In genomic region chr9:99231708-99232107, GRCh38 we compare ENCODE assay signal across 9 cellular contexts. TPM values are rescaled to one million over a fixed set of nuclear protein-coding genes. Genes with fewer than 3 reads are reported as not detected.
DNase-seq lines count a peak whose midpoint lies in the region; ATAC-seq, FAIRE-seq and TF ChIP-seq lines count a peak whose summit lies in the region.
"Had no signal": no experiment of that assay in that cellular context is flagged by ENCODE, and none has a peak within 500 bp of the region (broad histone marks: within the 10 kb centered on the region; RNA-seq: fewer than 3 reads in every experiment).

No MANE protein-coding gene starts in this region.

- peak; percentile 29; the same call in 1 of the 2 replicates for TF ChIP-seq RAD21 in HCT116 (IDR thresholded peaks at IDR 0.05; ENCODE audit: low read depth)

- H2AFZ ChIP-seq in HCT116 (ENCODE audit: low read depth, low read length, poor library complexity, severe bottlenecking), result no peak overlapping the region
- H2AFZ ChIP-seq in keratinocyte (ENCODE audit: control insufficient read depth, low read length), result no peak overlapping the region

- intact Hi-C loops in HCT116 (cut with micrococcal nuclease), result no loop called here

- POLR2A ChIA-PET in HCT116 (lab: Charles Lee), result interaction anchor here (1.5 kb wide), 1 partner anchor 10 kb away, joined by 7 read pairs; the partner anchor contains the start of genes ALG2 and SEC61B
- POLR2A ChIA-PET in activated CD8-positive, alpha-beta T cell treated with anti-CD3 and anti-CD28 coated beads, Interleukin-2, amount 10 ng/mL, durations not matched to agents 7 days and 5 days (lab: Charles Lee), result interaction anchor here (0.6 to 2.4 kb wide), 5 partner anchors 9 to 292 kb away, joined by 3 to 16 read pairs (median 4); partner anchors contain the start of genes ALG2 and SEC61B

- CTCF ChIA-PET in HCT116 (lab: Charles Lee), result interaction anchor here (1.1 to 1.9 kb wide), 3 partner anchors 9 to 68 kb away, joined by 3 to 6 read pairs (median 5); no protein-coding TSS in a partner anchor
- CTCF ChIA-PET in activated CD8-positive, alpha-beta T cell treated with anti-CD3 and anti-CD28 coated beads, Interleukin-2, amount 10 ng/mL, durations not matched to agents 7 days and 5 days (lab: Charles Lee), result interaction anchor here (0.6 to 5.1 kb wide), 50 partner anchors 9 to 1094 kb away, joined by 3 to 71 read pairs (median 4); partner anchors contain the start of genes ALG2 and SEC61B

- no peaks in the 10 kb centered on the region for H3K27me3 Mint-ChIP-seq in activated CD8-positive, alpha-beta T cell treated with anti-CD3 and anti-CD28 coated beads, Interleukin-2, amount 10 ng/mL, durations not matched to agents 7 days and 5 days (ENCODE audit: low read depth)

- H3K9me2 ChIP-seq in HCT116 (ENCODE audit: insufficient read depth), result no peaks in the 10 kb centered on the region

- H3K27me3 ChIP-seq in HCT116 (ENCODE audit: insufficient read depth, low read length) (no peaks in the 10 kb centered on the region), keratinocyte (ENCODE audit: control insufficient read depth, extremely low read depth, insufficient read depth, low read length) (no peaks in the 10 kb centered on the region)

- peak; percentile 13 to 24 for DNase-seq in AML-193 (lab: John Stamatoyannopoulos, UW)
- no peak for DNase-seq in HCT116 (ENCODE audit: low read depth, low spot score)
- peak; percentile 61 for DNase-seq in activated CD8-positive, alpha-beta T cell treated with anti-CD3 and anti-CD28 coated beads, Interleukin-2, amount 10 ng/mL, durations not matched to agents 7 days and 5 days
- no peak for DNase-seq in keratinocyte (ENCODE audit: low read depth, low spot score)
- no peak for DNase-seq in SHP77 (lab: John Stamatoyannopoulos, UW)
- no peak for DNase-seq in dedifferentiated amniotic fluid mesenchymal stem cell (ENCODE audit: extremely low spot score)

- no peak overlapping the region for H3K27ac Mint-ChIP-seq in activated CD8-positive, alpha-beta T cell treated with anti-CD3 and anti-CD28 coated beads, Interleukin-2, amount 10 ng/mL, durations not matched to agents 7 days and 5 days

- H3K9me3 ChIP-seq in HCT116 (ENCODE audit: control insufficient read depth in 1 of 2, insufficient read depth in 1 of 2, low read depth in 1 of 2, low read length in 2 of 2), result no peaks in the 10 kb centered on the region
- no peaks in the 10 kb centered on the region for H3K9me3 ChIP-seq in keratinocyte (ENCODE audit: control insufficient read depth, low read depth, low read length)

- H3K9me3 Mint-ChIP-seq in activated CD8-positive, alpha-beta T cell treated with anti-CD3 and anti-CD28 coated beads, Interleukin-2, amount 10 ng/mL, durations not matched to agents 7 days and 5 days (ENCODE audit: insufficient read depth), result no peaks in the 10 kb centered on the region

- dilution Hi-C loops in keratinocyte (cut with MboI; ENCODE audit: extremely low pct_ligation_motif_present, low sequenced_read_pairs), result no loop called here

- no peaks in the 10 kb centered on the region for H3K4me1 ChIP-seq in HCT116 (ENCODE audit: control insufficient read depth in 1 of 2, insufficient read depth in 2 of 2, low read length in 2 of 2)
- H3K4me1 ChIP-seq in keratinocyte (ENCODE audit: control insufficient read depth, extremely low read depth, insufficient read depth, low read length), result no peaks in the 10 kb centered on the region

- H3K4me3 Mint-ChIP-seq in activated CD8-positive, alpha-beta T cell treated with anti-CD3 and anti-CD28 coated beads, Interleukin-2, amount 10 ng/mL, durations not matched to agents 7 days and 5 days, result no peak overlapping the region

- H4K20me1 ChIP-seq in HCT116 (ENCODE audit: insufficient read depth) (no peaks in the 10 kb centered on the region), keratinocyte (ENCODE audit: control insufficient read depth, extremely low read depth, insufficient read depth, low read length) (no peaks in the 10 kb centered on the region)

- peaks cover 11% of the 10 kb centered on the region for H3K4me1 Mint-ChIP-seq in activated CD8-positive, alpha-beta T cell treated with anti-CD3 and anti-CD28 coated beads, Interleukin-2, amount 10 ng/mL, durations not matched to agents 7 days and 5 days (ENCODE audit: low read depth)

- H3K4me3 ChIP-seq in HCT116 (replicated peaks in 1 of 2; ENCODE audit: low read depth in 1 of 2, low read length in 2 of 2) (no peak overlapping the region), keratinocyte (ENCODE audit: control insufficient read depth in 2 of 3, extremely low read depth in 1 of 3, insufficient read depth in 2 of 3, low read depth in 1 of 3, low read length in 3 of 3) (no peak overlapping the region)

- H3K27ac ChIP-seq in HCT116 (ENCODE audit: low read depth, low read length), result no peak overlapping the region
- no peak overlapping the region for H3K27ac ChIP-seq in keratinocyte (ENCODE audit: control insufficient read depth, insufficient read depth, low read length)

- peaks cover 37% of the 10 kb centered on the region for H3K36me3 Mint-ChIP-seq in activated CD8-positive, alpha-beta T cell treated with anti-CD3 and anti-CD28 coated beads, Interleukin-2, amount 10 ng/mL, durations not matched to agents 7 days and 5 days (ENCODE audit: low read depth)

- TF ChIP-seq POLR2A in HCT116 (IDR thresholded peaks at IDR 0.05; ENCODE audit: borderline replicate concordance, extremely low read depth, insufficient read depth, insufficient read length), result no peak

- no peak overlapping the region for H3K4me2 ChIP-seq in HCT116 (ENCODE audit: low read length)
- H3K4me2 ChIP-seq in keratinocyte (ENCODE audit: control insufficient read depth, extremely low read depth, insufficient read depth, low read depth, low read length), result no peak overlapping the region

- H3K79me2 ChIP-seq in HCT116 (ENCODE audit: insufficient read depth, low read length) (peaks cover 15% of the 10 kb centered on the region; the same call in 1 of the 2 replicates), keratinocyte (ENCODE audit: control insufficient read depth, insufficient read depth, low read length) (peaks cover 11% of the 10 kb centered on the region)

- no peaks in the 10 kb centered on the region for H3K9me1 ChIP-seq in keratinocyte (ENCODE audit: control insufficient read depth, extremely low read depth, insufficient read depth, low read length)

- ATAC-seq in HCT116 (peak; percentile 82), GM21360 (IDR thresholded peaks at IDR 0.05; ENCODE audit: unreplicated experiment) (no peak), HG02571 (IDR thresholded peaks at IDR 0.05; ENCODE audit: unreplicated experiment) (no peak)
- peak; percentile 71 for ATAC-seq in activated CD8-positive, alpha-beta T cell treated with anti-CD3 and anti-CD28 coated beads, Interleukin-2, amount 10 ng/mL, durations not matched to agents 7 days and 5 days

- TF ChIP-seq CTCF in HCT116 (IDR thresholded peaks at IDR 0.05 in 2 of 3, conservative IDR thresholded peaks at IDR 0.05 in 1 of 3; ENCODE audit: borderline replicate concordance in 1 of 3, insufficient read depth in 1 of 3, low read depth in 2 of 3, low read length in 2 of 3), result peak; percentile 22 to 76 (median 73); a peak in 4 of 6 replicates
- peak; percentile 54 to 66 (median 66) for TF ChIP-seq CTCF in keratinocyte (optimal IDR thresholded peaks at IDR 0.05 in 1 of 3, IDR thresholded peaks at IDR 0.05 in 1 of 3, conservative IDR thresholded peaks at IDR 0.05 in 1 of 3; ENCODE audit: extremely low read depth in 1 of 3, insufficient read depth in 2 of 3, low read length in 3 of 3)

- H3K36me3 ChIP-seq in HCT116 (ENCODE audit: control insufficient read depth in 1 of 2, insufficient read depth in 2 of 2, low read length in 2 of 2) (peaks cover 23 to 26% of the 10 kb centered on the region in 2 experiments; a peak in 3 of 4 replicates), keratinocyte (ENCODE audit: control insufficient read depth in 2 of 2, extremely low read depth in 1 of 2, insufficient read depth in 2 of 2, low read length in 2 of 2) (peaks cover 16 to 21% of the 10 kb centered on the region in 2 experiments)

- no peak for FAIRE-seq in keratinocyte (lab: Jason Lieb, UNC)
- FAIRE-seq: colon had no signal

- H3K9ac ChIP-seq in HCT116 (ENCODE audit: low read length), result no peak overlapping the region
- no peak overlapping the region for H3K9ac ChIP-seq in keratinocyte (ENCODE audit: control insufficient read depth, extremely low read depth, insufficient read depth, low read length)

- RAD21 ChIA-PET in HCT116 (lab: Charles Lee; ENCODE audit: low non-redundant PET in 1 of 2, low total read pairs in 2 of 2, uncharacterized antibody in 2 of 2, unreplicated experiment in 2 of 2), result no interaction called here

- no TSS peak for BruUV-seq in HCT116 (replicated peaks; lab: Mats Ljungman, UMichigan)

TF ChIP-seq in HCT116, 20 proteins besides CTCF, POLR2A, EP300 and RAD21 (continues in another document):
- no peak for TF ChIP-seq TCF7L2 (IDR thresholded peaks at IDR 0.05; ENCODE audit: borderline replicate concordance, extremely low read depth, insufficient read depth, insufficient read length)
- no peak for TF ChIP-seq ZNF274 (IDR thresholded peaks at IDR 0.05; ENCODE audit: low read depth, low read length)
- no peak for TF ChIP-seq FOSL1 (IDR thresholded peaks at IDR 0.05; ENCODE audit: low read depth)

RNA-seq across cellular contexts. Expression of gene SEC61B, which starts 9.6 kb away (rescaled TPM):
- 125 TPM for total RNA-seq in HCT116 (2021; ENCODE audit: unreplicated experiment)
- 118 and 123 TPM in 2 replicates for polyA plus RNA-seq in HCT116 (2012)
- total RNA-seq in activated CD8-positive, alpha-beta T cell treated with anti-CD3 and anti-CD28 coated beads, Interleukin-2, amount 10 ng/mL, durations not matched to agents 7 days and 5 days, result 100 to 1,000 TPM; 122 to 124 TPM
- polyA plus RNA-seq in keratinocyte, result 182 to 207 TPM (median 199 TPM) in 3 replicates
- polyA plus RNA-seq in keratinocyte (2011; ENCODE audit: low read depth), result 15.1 TPM
- 158 and 189 TPM in 2 replicates for polyA plus RNA-seq in keratinocyte (2011; cell fraction: cytosol; rRNA removed)
- 83.2 and 94.3 TPM in 2 replicates for polyA plus RNA-seq in keratinocyte (2011; cell fraction: nucleus; rRNA removed)
- polyA plus RNA-seq in keratinocyte (2012; ENCODE audit: low replicate concordance), result 178 and 286 TPM in 2 replicates
- 18.0 to 73.7 TPM (median 54.0 TPM) in 3 replicates for polyA minus RNA-seq in keratinocyte
- polyA minus RNA-seq in keratinocyte (2011; cell fraction: cytosol; rRNA and poly(A)+ RNA removed), result 57.2 TPM
- 18.0 and 23.0 TPM in 2 replicates for polyA minus RNA-seq in keratinocyte (2011; cell fraction: nucleus; rRNA and poly(A)+ RNA removed)

RNA-seq across cellular contexts. Expression of gene ALG2, which starts 10.0 kb away (rescaled TPM):
- total RNA-seq in HCT116 (2021; ENCODE audit: unreplicated experiment), result 27.9 TPM
- polyA plus RNA-seq in HCT116 (2012), result 21.6 and 26.0 TPM in 2 replicates
- total RNA-seq in activated CD8-positive, alpha-beta T cell treated with anti-CD3 and anti-CD28 coated beads, Interleukin-2, amount 10 ng/mL, durations not matched to agents 7 days and 5 days, result 10 to 100 TPM; 19.9 to 22.0 TPM
- polyA plus RNA-seq in keratinocyte, result 48.2 to 57.1 TPM (median 50.9 TPM) in 3 replicates
- polyA plus RNA-seq in keratinocyte (2011; ENCODE audit: low read depth), result 6.3 TPM
- 27.8 and 50.3 TPM in 2 replicates for polyA plus RNA-seq in keratinocyte (2011; cell fraction: cytosol; rRNA removed)
- polyA plus RNA-seq in keratinocyte (2011; cell fraction: nucleus; rRNA removed), result 76.5 and 87.7 TPM in 2 replicates
- 25.0 and 31.5 TPM in 2 replicates for polyA plus RNA-seq in keratinocyte (2012; ENCODE audit: low replicate concordance)
- 15.0 to 37.4 TPM (median 30.8 TPM) in 3 replicates for polyA minus RNA-seq in keratinocyte
- polyA minus RNA-seq in keratinocyte (2011; cell fraction: cytosol; rRNA and poly(A)+ RNA removed), result 37.4 TPM
- 54.7 and 64.1 TPM in 2 replicates for polyA minus RNA-seq in keratinocyte (2011; cell fraction: nucleus; rRNA and poly(A)+ RNA removed)

Comparison
In these comparisons a context has a peak if more than half of its experiments do, and no peak if none do; other contexts are left out.
1. DNase-seq: peak in AML-193 (2 of 2) and activated CD8-positive, alpha-beta T cell treated with anti-CD3 and anti-CD28 coated beads, Interleukin-2, amount 10 ng/mL, durations not matched to agents 7 days and 5 days (single experiment); none in HCT116 (single experiment), keratinocyte (single experiment), SHP77 (0 of 2) and dedifferentiated amniotic fluid mesenchymal stem cell (single experiment).
2. ATAC-seq: peak in HCT116 (single experiment) and activated CD8-positive, alpha-beta T cell treated with anti-CD3 and anti-CD28 coated beads, Interleukin-2, amount 10 ng/mL, durations not matched to agents 7 days and 5 days (single experiment); none in GM21360 (single experiment) and HG02571 (single experiment).